In genomic region chr6:35698858-35699257, GRCh38 we compare ENCODE assay signal across 16 cellular contexts. TPM values are rescaled to one million over a fixed set of nuclear protein-coding genes. Genes with fewer than 3 reads are reported as not detected.
A peak's percentile ranks its signal among the peaks of the same experiment; 100 is the strongest.
DNase-seq lines count a peak whose midpoint lies in the region; ATAC-seq, FAIRE-seq and TF ChIP-seq lines count a peak whose summit lies in the region.
"Had no signal": no experiment of that assay in that cellular context is flagged by ENCODE, and none has a peak within 500 bp of the region (broad histone marks: within the 10 kb centered on the region; RNA-seq: fewer than 3 reads in every experiment).

No MANE protein-coding gene starts in this region.

- no peak overlapping the region for H3K4ac ChIP-seq in H1 (replicated peaks; ENCODE audit: insufficient read length, low read depth, low read length)

- TF ChIP-seq POLR2A in H1 (IDR thresholded peaks at IDR 0.05; ENCODE audit: control extremely low read depth in 1 of 2, low read depth in 2 of 2, low read length in 2 of 2), result no peak

- H3K4me3 ChIP-seq in GM23248 (no peak overlapping the region), GM23338 (no peak overlapping the region), H1 (ENCODE audit: extremely low read depth in 1 of 4, insufficient read depth in 2 of 4, low read depth in 3 of 4, low read length in 4 of 4) (no peak overlapping the region), neural progenitor cell (no peak overlapping the region), PC-3 (ENCODE audit: low read length) (no peak overlapping the region)
- H3K4me3 ChIP-seq: A549, GM12878 had no signal

- H2BK5ac ChIP-seq in H1 (ENCODE audit: low read depth, low read length), result no peak overlapping the region

- H3K14ac ChIP-seq in H1 (ENCODE audit: insufficient read length), result no peak overlapping the region

- no peak overlapping the region for H2AFZ ChIP-seq in GM23248
- 0 out of 2 replicates have a peak overlapping the region, but pooled peaks have one; percentile 28 for H2AFZ ChIP-seq in GM23338
- peak overlapping the region; percentile 60; the same call in 1 of the 2 replicates for H2AFZ ChIP-seq in H1 (ENCODE audit: low read length)
- H2AFZ ChIP-seq in neural progenitor cell (replicated peaks), result no peak overlapping the region
- no peak overlapping the region for H2AFZ ChIP-seq in PC-3 (ENCODE audit: low read length)

- TF ChIP-seq CTCF in GM23338 (conservative IDR thresholded peaks at IDR 0.05; ENCODE audit: low read depth in 2 of 2), result no peak
- TF ChIP-seq CTCF in H1 (IDR thresholded peaks at IDR 0.05; ENCODE audit: control extremely low read depth in 1 of 3, insufficient read depth in 1 of 3, low read depth in 1 of 3, low read length in 3 of 3), result no peak
- no peak for TF ChIP-seq CTCF in neural progenitor cell (IDR thresholded peaks at IDR 0.05)
- no peak for TF ChIP-seq CTCF in GM20000 (IDR thresholded peaks at IDR 0.05; ENCODE audit: extremely low read depth, missing control alignments)
- no peak for TF ChIP-seq CTCF in PC-3 (conservative IDR thresholded peaks at IDR 0.05; ENCODE audit: low read depth, low read length)

- CTCF ChIA-PET in H1 (lab: Charles Lee; ENCODE audit: partially characterized antibody), result interaction anchor here (0.6 to 1.1 kb wide), 2 partner anchors 8 to 14 kb away, joined by 3 to 4 read pairs; no protein-coding TSS in a partner anchor
- CTCF ChIA-PET in PC-3 (lab: Charles Lee), result no interaction called here

- H2BK120ac ChIP-seq in H1 (replicated peaks; ENCODE audit: low read depth, low read length), result no peak overlapping the region

- H3K27me3 Mint-ChIP-seq in GM23338 (ENCODE audit: insufficient read depth, low read depth, poor library complexity) (no peaks in the 10 kb centered on the region), neural progenitor cell (ENCODE audit: insufficient read depth, low read depth) (no peaks in the 10 kb centered on the region)
- H3K27me3 Mint-ChIP-seq: CD4-positive, alpha-beta memory T cell had no signal

- H4K20me1 ChIP-seq in GM23248 (ENCODE audit: insufficient read depth) (no peaks in the 10 kb centered on the region), GM23338 (replicated peaks; ENCODE audit: insufficient read depth) (no peaks in the 10 kb centered on the region), H1 (replicated peaks in 1 of 2; ENCODE audit: control insufficient read depth in 1 of 2, insufficient read depth in 2 of 2, low read length in 2 of 2) (no peaks in the 10 kb centered on the region), neural progenitor cell (ENCODE audit: low read depth) (no peaks in the 10 kb centered on the region), PC-3 (ENCODE audit: low read length) (no peaks in the 10 kb centered on the region)

- no peaks in the 10 kb centered on the region for H3K79me1 ChIP-seq in H1 (ENCODE audit: low read depth, low read length)

- H3K4me1 ChIP-seq in GM23248 (ENCODE audit: insufficient read depth) (no peaks in the 10 kb centered on the region), GM23338 (ENCODE audit: insufficient read depth) (no peaks in the 10 kb centered on the region), H1 (replicated peaks in 1 of 4; ENCODE audit: control insufficient read depth in 3 of 4, insufficient read depth in 4 of 4, low read length in 3 of 4) (no peaks in the 10 kb centered on the region), neural progenitor cell (no peaks in the 10 kb centered on the region), PC-3 (ENCODE audit: insufficient read depth, low read length) (no peaks in the 10 kb centered on the region)
- H3K4me1 ChIP-seq: A549, BE2C had no signal

- no peak overlapping the region for H2AK5ac ChIP-seq in H1 (ENCODE audit: low read depth, low read length)

- H3F3A ChIP-seq in GM23248 (ENCODE audit: insufficient read depth) (0 out of 2 replicates have a peak, but pooled peaks cover 10% of the 10 kb centered on the region), GM23338 (replicated peaks; ENCODE audit: low read depth) (no peaks in the 10 kb centered on the region), neural progenitor cell (ENCODE audit: low read depth) (no peaks in the 10 kb centered on the region), PC-3 (ENCODE audit: low read length, unreplicated experiment) (no peaks in the 10 kb centered on the region)

- POLR2A ChIA-PET in H1 (lab: Charles Lee; ENCODE audit: partially characterized antibody), result interaction anchor here (1.0 kb wide), 1 partner anchor 28 kb away, joined by 4 read pairs; no protein-coding TSS in a partner anchor
- POLR2A ChIA-PET in PC-3 (lab: Charles Lee; ENCODE audit: unreplicated experiment), result interaction anchor here (0.6 kb wide), 1 partner anchor 16 kb away, joined by 9 read pairs; no protein-coding TSS in a partner anchor

- BruUV-seq in PC-3 (replicated peaks; lab: Mats Ljungman, UMichigan), result no TSS peak

- H3K79me2 ChIP-seq in GM23248 (ENCODE audit: insufficient read depth) (no peaks in the 10 kb centered on the region), GM23338 (replicated peaks; ENCODE audit: insufficient read depth) (no peaks in the 10 kb centered on the region), H1 (ENCODE audit: control insufficient read depth in 1 of 2, insufficient read depth in 2 of 2, low read length in 2 of 2) (no peaks in the 10 kb centered on the region), neural progenitor cell (ENCODE audit: low read depth) (no peaks in the 10 kb centered on the region), PC-3 (ENCODE audit: low read length) (no peaks in the 10 kb centered on the region)

- H3K9me3 ChIP-seq in GM23248 (ENCODE audit: low read depth), result no peaks in the 10 kb centered on the region
- peaks cover 3 to 4% of the 10 kb centered on the region in 2 experiments; a peak in 2 of 4 replicates for H3K9me3 ChIP-seq in H1 (ENCODE audit: insufficient read depth in 2 of 2, low read depth in 1 of 2, low read length in 1 of 2)
- no peaks in the 10 kb centered on the region for H3K9me3 ChIP-seq in neural progenitor cell (ENCODE audit: low read depth)
- H3K9me3 ChIP-seq in PC-3 (ENCODE audit: low read length), result no peaks in the 10 kb centered on the region; the same call in 1 of the 2 replicates
- H3K9me3 ChIP-seq: BE2C had no signal

- H3K4me1 Mint-ChIP-seq in GM23338 (no peaks in the 10 kb centered on the region), neural progenitor cell (no peaks in the 10 kb centered on the region)

- no peak overlapping the region for H2BK15ac ChIP-seq in H1 (ENCODE audit: low read length)

- H3K4me3 Mint-ChIP-seq in GM23338 (no peak overlapping the region), neural progenitor cell (no peak overlapping the region)
- H3K4me3 Mint-ChIP-seq: CD4-positive, alpha-beta memory T cell had no signal

- H3K27ac Mint-ChIP-seq in GM23338 (no peak overlapping the region), neural progenitor cell (peak overlapping the region; percentile 5)

- H4K5ac ChIP-seq in H1 (ENCODE audit: insufficient read length, low read depth, low read length), result no peak overlapping the region

- H3K9me3 Mint-ChIP-seq in GM23338, result peaks cover 7% of the 10 kb centered on the region; the same call in 2 of the 3 replicates
- H3K9me3 Mint-ChIP-seq in neural progenitor cell, result peaks cover 5% of the 10 kb centered on the region

- DNase-seq in GM23248 (peak; percentile 9), GM23338 (ENCODE audit: low spot score) (no peak), H1 (ENCODE audit: low read depth in 1 of 2, low spot score in 2 of 2) (no peak), neural progenitor cell (ENCODE audit: low spot score) (no peak), GM20000 (ENCODE audit: low spot score) (no peak), RPMI8226 (no peak), PC-3 (no peak)
- DNase-seq: BE2C; CD4-positive, alpha-beta memory T cell; DMS79; H7 had no signal

- no peak overlapping the region for H3K56ac ChIP-seq in H1 (replicated peaks; ENCODE audit: insufficient read length, low read depth, low read length)

- H2BK12ac ChIP-seq in H1 (ENCODE audit: low read depth, low read length), result no peak overlapping the region

- TF ChIP-seq EP300 in H1 (IDR thresholded peaks at IDR 0.05; ENCODE audit: borderline replicate concordance in 1 of 2, low read depth in 2 of 2, low read length in 2 of 2), result no peak

- intact Hi-C loops in PC-3 (cut with micrococcal nuclease), result no loop called here

- H3K9ac ChIP-seq in GM23248, result no peak overlapping the region
- H3K9ac ChIP-seq in H1 (replicated peaks in 1 of 4; ENCODE audit: extremely low read depth in 1 of 4, low read depth in 3 of 4, low read length in 3 of 4), result no peak overlapping the region
- H3K9ac ChIP-seq in neural progenitor cell, result no peak overlapping the region
- no peak overlapping the region for H3K9ac ChIP-seq in PC-3 (ENCODE audit: low read length)

- H3K36me3 ChIP-seq in GM23248 (ENCODE audit: low read depth) (no peaks in the 10 kb centered on the region), GM23338 (ENCODE audit: insufficient read depth) (no peaks in the 10 kb centered on the region), H1 (ENCODE audit: control insufficient read depth in 2 of 4, insufficient read depth in 4 of 4, low read length in 3 of 4) (no peaks in the 10 kb centered on the region), neural progenitor cell (no peaks in the 10 kb centered on the region), PC-3 (ENCODE audit: low read depth, low read length) (no peaks in the 10 kb centered on the region)
- H3K36me3 ChIP-seq: BE2C had no signal

- no peak for ATAC-seq in GM23338
- no peak for ATAC-seq in PC-3
- ATAC-seq: A549, GM12878 had no signal

- no peak overlapping the region for H2BK20ac ChIP-seq in H1 (ENCODE audit: low read length)

- no peak overlapping the region for H4K8ac ChIP-seq in H1 (ENCODE audit: extremely low read depth, insufficient read depth, low read length)

- no peak for FAIRE-seq in H1 (lab: Jason Lieb, UNC)
- FAIRE-seq: A549, GM12878, GM18507 had no signal

- H3K23ac ChIP-seq in H1 (ENCODE audit: insufficient read length), result no peak overlapping the region

- 50 to 60% methylated on average over 3 of the region's 3 CpGs for WGBS in GM23248 (ENCODE audit: low coverage in 1 of 2, low lambda C conversion rate in 2 of 2, missing lambda C conversion rate in 2 of 2), 2 experiments
- 85% methylated on average over 3 of the region's 3 CpGs; no CpG with 5 or more reads in 1 of the 2 experiments for WGBS in H1 (ENCODE audit: extremely low coverage in 1 of 2, insufficient coverage in 1 of 2, insufficient read length in 1 of 2, insufficient replicate concordance in 2 of 2, low coverage in 1 of 2, low lambda C conversion rate in 2 of 2, missing lambda C conversion rate in 1 of 2), 2 experiments

- TF ChIP-seq RAD21 in H1 (IDR thresholded peaks at IDR 0.05 in 1 of 2, conservative IDR thresholded peaks at IDR 0.05 in 1 of 2; ENCODE audit: low read depth in 2 of 2, low read length in 2 of 2), result no peak

- H3K27me3 ChIP-seq in GM23248 (replicated peaks; ENCODE audit: insufficient read depth), result no peaks in the 10 kb centered on the region
- no peaks in the 10 kb centered on the region for H3K27me3 ChIP-seq in GM23338 (ENCODE audit: insufficient read depth)
- H3K27me3 ChIP-seq in H1 (replicated peaks in 1 of 4; ENCODE audit: control insufficient read depth in 3 of 4, extremely low read depth in 1 of 4, insufficient read depth in 3 of 4, low read length in 3 of 4), result no peaks in the 10 kb centered on the region
- H3K27me3 ChIP-seq in neural progenitor cell, result no peaks in the 10 kb centered on the region
- no peaks in the 10 kb centered on the region for H3K27me3 ChIP-seq in PC-3 (ENCODE audit: low read length)
- H3K27me3 ChIP-seq: BE2C had no signal

- no peak overlapping the region for H4K91ac ChIP-seq in H1 (replicated peaks; ENCODE audit: insufficient read length, low read length)

- H3K27ac ChIP-seq in GM23248 (no peak overlapping the region), GM23338 (ENCODE audit: low read depth) (no peak overlapping the region), H1 (ENCODE audit: low read depth, low read length) (no peak overlapping the region), neural progenitor cell (no peak overlapping the region), PC-3 (ENCODE audit: low read length) (no peak overlapping the region)
- H3K27ac ChIP-seq: A549, C4-2B had no signal

- H3K4me2 ChIP-seq in GM23248 (ENCODE audit: unreplicated experiment) (no peak overlapping the region), GM23338 (no peak overlapping the region), H1 (ENCODE audit: insufficient read depth in 1 of 2, low read depth in 2 of 2, low read length in 2 of 2) (no peak overlapping the region), neural progenitor cell (no peak overlapping the region), PC-3 (ENCODE audit: low read length) (no peak overlapping the region)
- H3K4me2 ChIP-seq: A549 had no signal

- no peaks in the 10 kb centered on the region for H3K23me2 ChIP-seq in H1 (ENCODE audit: low read depth, low read length)

- no peaks in the 10 kb centered on the region; the same call in 2 of the 3 replicates for H3K36me3 Mint-ChIP-seq in GM23338 (ENCODE audit: low read depth)
- no peaks in the 10 kb centered on the region for H3K36me3 Mint-ChIP-seq in neural progenitor cell
- H3K36me3 Mint-ChIP-seq: CD4-positive, alpha-beta memory T cell had no signal

- H3K18ac ChIP-seq in H1 (ENCODE audit: extremely low read depth, low read length), result no peak overlapping the region

- H3K9me2 ChIP-seq in GM23248 (ENCODE audit: insufficient read depth) (no peaks in the 10 kb centered on the region), GM23338 (ENCODE audit: insufficient read depth) (no peaks in the 10 kb centered on the region; the same call in 1 of the 2 replicates), PC-3 (replicated peaks; ENCODE audit: low read length) (no peaks in the 10 kb centered on the region)

- in situ Hi-C loops in GM23248 (cut with MboI), result no loop called here

RNA-seq across cellular contexts. Expression of gene FKBP5, which starts 10.1 kb away (rescaled TPM):
- total RNA-seq in GM23248 (2014; rRNA removed; shearing (Covaris generic)), result 1.9 and 3.6 TPM in 2 replicates
- polyA plus RNA-seq in GM23248 (2016; fragmentation: Nextera tagmentation; extraction: Ambion mirVana) (6.3 and 6.9 TPM in 2 replicates), GM23338 (2016; fragmentation: Nextera tagmentation; extraction: Ambion mirVana) (17.7 and 19.8 TPM in 2 replicates), H1 (2011; rRNA removed) (9.3 and 14.3 TPM in 2 replicates)
- 24.3 and 28.6 TPM in 2 replicates for total RNA-seq in GM23338 (2014; rRNA removed; shearing (Covaris generic))
- 40.4 and 41.0 TPM in 2 replicates for total RNA-seq in H1 (2021; fragmentation: NEBNext Ultra II Directional; extraction: Animal tissue kit (Norgen Biotek cat#: 25700))
- 16.1 TPM for polyA plus RNA-seq in H1 (2011; cell fraction: cytosol; rRNA removed)
- 6.4 TPM for polyA plus RNA-seq in H1 (2011; cell fraction: nucleus; rRNA removed)
- 31.8 to 41.6 TPM (median 34.6 TPM) in 4 replicates for polyA plus RNA-seq in H1 (2012, experiment 1 of 2)
- 4.5 TPM for polyA plus RNA-seq in H1 (2012, experiment 2 of 2)
- 30.0 TPM for polyA plus RNA-seq in H1 (2013, experiment 1 of 2)
- 31.7 TPM for polyA plus RNA-seq in H1 (2013, experiment 2 of 2)
- polyA minus RNA-seq in H1 (2011; rRNA and poly(A)+ RNA removed), result 14.7 and 18.2 TPM in 2 replicates
- polyA minus RNA-seq in H1 (2011; cell fraction: cytosol; rRNA and poly(A)+ RNA removed), result 10.3 TPM
- polyA minus RNA-seq in H1 (2011; cell fraction: nucleus; rRNA and poly(A)+ RNA removed), result 10.6 TPM
- total RNA-seq in neural progenitor cell (ENCODE audit: low replicate concordance) (19.8 and 20.9 TPM in 2 replicates), PC-3 (2014; rRNA removed) (11.9 and 12.4 TPM in 2 replicates)

RNA-seq across cellular contexts. Expression of gene ARMC12, which starts 38.0 kb away (rescaled TPM):
- total RNA-seq in GM23248 (2014; rRNA removed; shearing (Covaris generic)), result not detected in 2 replicates
- polyA plus RNA-seq in GM23248 (2016; fragmentation: Nextera tagmentation; extraction: Ambion mirVana) (0.15 and 0.26 TPM in 2 replicates), GM23338 (2016; fragmentation: Nextera tagmentation; extraction: Ambion mirVana) (0.94 TPM in 2 replicates), H1 (2011; rRNA removed) (3.7 and 3.9 TPM in 2 replicates)
- total RNA-seq in GM23338 (2014; rRNA removed; shearing (Covaris generic)), result 0.90 and 1.3 TPM in 2 replicates
- 0.78 and 0.86 TPM in 2 replicates for total RNA-seq in H1 (2021; fragmentation: NEBNext Ultra II Directional; extraction: Animal tissue kit (Norgen Biotek cat#: 25700))
- polyA plus RNA-seq in H1 (2011; cell fraction: cytosol; rRNA removed), result 3.5 TPM
- 14.4 TPM for polyA plus RNA-seq in H1 (2011; cell fraction: nucleus; rRNA removed)
- 1.2 to 2.6 TPM (median 1.4 TPM) in 4 replicates for polyA plus RNA-seq in H1 (2012, experiment 1 of 2)
- 0.91 TPM for polyA plus RNA-seq in H1 (2012, experiment 2 of 2)
- 1.4 TPM for polyA plus RNA-seq in H1 (2013, experiment 1 of 2)
- polyA plus RNA-seq in H1 (2013, experiment 2 of 2), result 0.94 TPM
- 0.63 and 0.66 TPM in 2 replicates for polyA minus RNA-seq in H1 (2011; rRNA and poly(A)+ RNA removed)
- not detected for polyA minus RNA-seq in H1 (2011; cell fraction: cytosol; rRNA and poly(A)+ RNA removed)
- 0.80 TPM for polyA minus RNA-seq in H1 (2011; cell fraction: nucleus; rRNA and poly(A)+ RNA removed)
- total RNA-seq in neural progenitor cell (ENCODE audit: low replicate concordance) (1.0 and 1.9 TPM in 2 replicates), PC-3 (2014; rRNA removed) (0.75 TPM in 1 of 2 replicates, not detected in the other)
- total RNA-seq: G401 had no signal

Comparison
In these comparisons a context has a peak if more than half of its experiments do, and no peak if none do; other contexts are left out.
1. H2AFZ ChIP-seq: peak in GM23338 (single experiment) and H1 (single experiment); none in GM23248 (single experiment), neural progenitor cell (single experiment) and PC-3 (single experiment).